18 cellular contexts compared by ENCODE assay signal in the genomic region with DNA sequence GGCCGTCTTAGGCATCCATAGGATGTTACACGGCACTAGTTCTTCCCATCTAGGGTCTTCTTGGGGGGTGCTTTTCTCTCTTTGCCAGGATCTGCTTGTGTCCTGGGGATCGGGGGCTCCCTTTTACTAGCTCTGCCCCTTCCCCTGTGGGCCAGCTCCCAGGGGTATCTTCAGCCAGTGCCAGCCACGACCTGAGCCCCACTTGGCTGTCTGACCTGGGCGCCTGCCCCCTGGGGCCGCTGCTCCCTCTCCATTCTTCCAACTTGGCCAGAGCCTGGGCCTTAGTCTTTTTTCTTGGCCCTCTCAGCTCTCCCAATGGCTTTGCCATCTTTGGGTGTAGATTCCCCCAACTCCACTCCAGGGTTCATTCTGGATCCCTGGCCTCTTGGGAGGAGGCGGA. TPM values are rescaled to one million over a fixed set of nuclear protein-coding genes. Genes with fewer than 3 reads are reported as not detected.
DNase-seq lines count a peak whose midpoint lies in the region; ATAC-seq and TF ChIP-seq lines count a peak whose summit lies in the region.
"Had no signal": no experiment of that assay in that cellular context is flagged by ENCODE, and none has a peak within 500 bp of the region (broad histone marks: within the 10 kb centered on the region; RNA-seq: fewer than 3 reads in every experiment).

No MANE protein-coding gene starts in this region.

- 86% methylated on average over 6 of the region's 7 CpGs for WGBS in mammary epithelial cell (ENCODE audit: low coverage, missing lambda C conversion rate)
- WGBS in upper lobe of left lung, 2 donors: 91 to 94% methylated on average over 7 of the region's 7 CpGs

- H3K4me2 ChIP-seq in mammary epithelial cell (ENCODE audit: insufficient read depth, low read depth, low read length) (no peak overlapping the region), parathyroid adenoma (ENCODE audit: low read length) (no peak overlapping the region)
- H3K4me2 ChIP-seq: hepatocyte had no signal

- H2AFZ ChIP-seq in mammary epithelial cell (ENCODE audit: low read depth, low read length) (no peak overlapping the region), parathyroid adenoma (no peak overlapping the region)
- H2AFZ ChIP-seq: hepatocyte had no signal

- H3K36me3 ChIP-seq in breast epithelium (no peaks in the 10 kb centered on the region), mammary epithelial cell (ENCODE audit: insufficient read depth, low read length) (no peaks in the 10 kb centered on the region), parathyroid adenoma (ENCODE audit: control insufficient read depth, insufficient read depth, low read length) (no peaks in the 10 kb centered on the region), upper lobe of left lung (no peaks in the 10 kb centered on the region)

- intact Hi-C loops in breast epithelium (cut with DNase I; ENCODE audit: low total_unique reads) (no loop called here), mammary epithelial cell (cut with micrococcal nuclease) (loop anchor here (1.0 kb wide), 1 partner anchor 234 kb away; no protein-coding TSS in a partner anchor), dorsolateral prefrontal cortex (cut with DNase I) (no loop called here)

- CTCF ChIA-PET in mammary epithelial cell (lab: Charles Lee; ENCODE audit: low non-redundant PET): no interaction called here
- CTCF ChIA-PET in GM10248 (lab: Yijun Ruan, JAX): interaction anchor here (1.0 to 6.6 kb wide), 16 partner anchors 12 to 242 kb away, joined by 3 to 50 read pairs (median 8); partner anchors contain the start of genes ASF1B, C19orf67 and MISP3

- H3K4me1 ChIP-seq in breast epithelium (peaks cover 27 to 28% of the 10 kb centered on the region in 2 donors), mammary epithelial cell (ENCODE audit: insufficient read depth, low read length) (peaks cover 35% of the 10 kb centered on the region), parathyroid adenoma (peaks cover 32% of the 10 kb centered on the region), upper lobe of left lung (peaks cover 58 to 66% (median 63%) of the 10 kb centered on the region in 4 donors)

- dilution Hi-C loops in mammary epithelial cell (cut with HindIII; ENCODE audit: low sequenced_read_pairs): loop anchor here (5.0 kb wide), 1 partner anchor 298 kb away; no protein-coding TSS in a partner anchor

- H3K9ac ChIP-seq in mammary epithelial cell (ENCODE audit: insufficient read depth, low read length): no peak overlapping the region
- no peak overlapping the region for H3K9ac ChIP-seq in parathyroid adenoma

- TF ChIP-seq CTCF in breast epithelium (IDR thresholded peaks at IDR 0.05): no peak
- no peak for TF ChIP-seq CTCF in mammary epithelial cell (conservative IDR thresholded peaks at IDR 0.05 in 1 of 2, IDR thresholded peaks at IDR 0.05 in 1 of 2; ENCODE audit: extremely low read depth in 1 of 2, insufficient read depth in 1 of 2, low read depth in 1 of 2, low read length in 2 of 2)
- TF ChIP-seq CTCF in dorsolateral prefrontal cortex (IDR thresholded peaks at IDR 0.05 in 54 of 56, conservative IDR thresholded peaks at IDR 0.05 in 2 of 56; ENCODE audit: low read depth in 1 of 56, partially characterized antibody in 56 of 56): no peak
- no peak for TF ChIP-seq CTCF in parathyroid adenoma (IDR thresholded peaks at IDR 0.05)
- no peak for TF ChIP-seq CTCF in upper lobe of left lung (IDR thresholded peaks at IDR 0.05)
- no peak for TF ChIP-seq CTCF in GM10248 (IDR thresholded peaks at IDR 0.05; ENCODE audit: control extremely low read depth, extremely low read depth, low read depth, missing control alignments)

- H3K27ac ChIP-seq in breast epithelium (peak overlapping the region; percentile 85 to 93), mammary epithelial cell (ENCODE audit: insufficient read depth, low read depth, low read length) (no peak overlapping the region), dorsolateral prefrontal cortex (peak overlapping the region in 48 of 59 donors; percentile 4 to 86 (median 52)), parathyroid adenoma (peak overlapping the region; percentile 1), upper lobe of left lung (peak overlapping the region; percentile 38 to 98 (median 82))
- H3K27ac ChIP-seq: C4-2B, hepatocyte, SJSA1 had no signal

- ATAC-seq in upper lobe of left lung (ENCODE audit: low FRiP score in 2 of 2): no peak
- no peak for ATAC-seq in GM18858 (IDR thresholded peaks at IDR 0.05; ENCODE audit: unreplicated experiment)

- H3K4me3 ChIP-seq in breast epithelium (no peak overlapping the region), mammary epithelial cell (replicated peaks in 1 of 3; ENCODE audit: insufficient read depth in 1 of 3, low read depth in 2 of 3, low read length in 3 of 3) (no peak overlapping the region), dorsolateral prefrontal cortex (peak overlapping the region in 4 of 59 donors; percentile 3 to 17 (median 5)), parathyroid adenoma (ENCODE audit: low read depth, low read length) (no peak overlapping the region), upper lobe of left lung (no peak overlapping the region)
- H3K4me3 ChIP-seq: hepatocyte, SJSA1 had no signal

- H4K20me1 ChIP-seq in mammary epithelial cell (ENCODE audit: insufficient read depth, low read length): no peaks in the 10 kb centered on the region

- TF ChIP-seq POLR2A in breast epithelium (IDR thresholded peaks at IDR 0.05): no peak
- no peak for TF ChIP-seq POLR2A in upper lobe of left lung (IDR thresholded peaks at IDR 0.05)

- BruUV-seq in mammary epithelial cell (replicated peaks; lab: Mats Ljungman, UMichigan): no TSS peak

- POLR2A ChIA-PET in GM10248 (lab: Yijun Ruan, JAX): no interaction called here

- H3K9me3 ChIP-seq in breast epithelium (no peaks in the 10 kb centered on the region), mammary epithelial cell (replicated peaks; ENCODE audit: insufficient read depth, low read length) (no peaks in the 10 kb centered on the region), parathyroid adenoma (ENCODE audit: control insufficient read depth, low read length) (no peaks in the 10 kb centered on the region), upper lobe of left lung (no peaks in the 10 kb centered on the region)

- H3K79me2 ChIP-seq in mammary epithelial cell (ENCODE audit: insufficient read depth, low read length): peaks cover 54% of the 10 kb centered on the region
- peaks cover 46% of the 10 kb centered on the region for H3K79me2 ChIP-seq in parathyroid adenoma

- H3K27me3 ChIP-seq in breast epithelium (no peaks in the 10 kb centered on the region), mammary epithelial cell (ENCODE audit: insufficient read depth, low read length) (no peaks in the 10 kb centered on the region), dorsolateral prefrontal cortex (no peaks in the 10 kb centered on the region), parathyroid adenoma (ENCODE audit: control insufficient read depth, insufficient read depth, low read length) (no peaks in the 10 kb centered on the region), upper lobe of left lung (no peaks in the 10 kb centered on the region)
- H3K27me3 ChIP-seq: hepatocyte, SJSA1 had no signal

- no peak for TF ChIP-seq EP300 in upper lobe of left lung (IDR thresholded peaks at IDR 0.05)

- DNase-seq in breast epithelium (ENCODE audit: low spot score in 2 of 2) (no peak), mammary epithelial cell (no peak), dorsolateral prefrontal cortex (no peak), upper lobe of left lung (no peak), GM10248 (ENCODE audit: extremely low spot score) (no peak)
- no peak for DNase-seq in activated CD8-positive, alpha-beta memory T cell treated with anti-CD3 and anti-CD28 coated beads, Interleukin-2, amount 50 U/mL, for 4 hours
- DNase-seq: NCI-H446 treated with DMSO at 0.1 percent for 48 hours, T1000 had no signal

- in situ Hi-C loops in mammary epithelial cell (cut with MboI; ENCODE audit: low sequenced_read_pairs in 2 of 2): no loop called here

RNA-seq across cellular contexts. Expression of gene PRKACA, which starts 3.1 kb away (rescaled TPM):
- 10 to 100 TPM; 27.2 to 44.8 (median 35.4) TPM for total RNA-seq in breast epithelium
- 10 to 100 TPM; 44.0 to 82.1 TPM for total RNA-seq in mammary epithelial cell
- polyA plus RNA-seq in mammary epithelial cell: 78.8 TPM
- 65.9 TPM for polyA minus RNA-seq in mammary epithelial cell
- total RNA-seq in dorsolateral prefrontal cortex: 100 to 1,000 TPM in 118 of 120 experiments, 10 to 100 TPM in 2; 87.9 to 222 (median 163) TPM
- 100 to 1,000 TPM in 1 of 6 donors, 10 to 100 TPM in 5; 24.1 to 107 (median 51.7) TPM for total RNA-seq in upper lobe of left lung

RNA-seq across cellular contexts. Expression of gene ASF1B, which starts 21.9 kb away (rescaled TPM):
- total RNA-seq in breast epithelium: 1 to 10 TPM in 2 of 3 donors, under 1 TPM in 1; 0.66 to 1.6 (median 1.2) TPM
- 10 to 100 TPM in 1 of 2 donors, 1 to 10 TPM in 1; 2.5 to 23.4 TPM for total RNA-seq in mammary epithelial cell
- polyA plus RNA-seq in mammary epithelial cell: 43.5 TPM
- 70.1 TPM for polyA minus RNA-seq in mammary epithelial cell
- total RNA-seq in dorsolateral prefrontal cortex: 1 to 10 TPM in 13 of 120 experiments, under 1 TPM in 42, not detected in 65; 0.22 to 2.4 (median 0.63) TPM
- total RNA-seq in upper lobe of left lung: 1 to 10 TPM; 1.2 to 4.9 (median 3.0) TPM

RNA-seq across cellular contexts. Expression of gene SAMD1, which starts 23.9 kb away (rescaled TPM):
- total RNA-seq in breast epithelium (10 to 100 TPM; 10.8 to 15.4 (median 14.2) TPM), mammary epithelial cell (10 to 100 TPM; 15.8 to 25.7 TPM), dorsolateral prefrontal cortex (100 to 1,000 TPM in 1 of 120 experiments, 10 to 100 TPM in 119; 30.2 to 108 (median 43.1) TPM), upper lobe of left lung (10 to 100 TPM; 17.8 to 62.8 (median 37.0) TPM)
- polyA plus RNA-seq in mammary epithelial cell: 18.6 TPM
- polyA minus RNA-seq in mammary epithelial cell: 18.8 TPM

RNA-seq across cellular contexts. Expression of gene C19orf67, which starts 28.9 kb away (rescaled TPM):
- total RNA-seq in breast epithelium (not detected), mammary epithelial cell (not detected), dorsolateral prefrontal cortex (not detected), upper lobe of left lung (under 1 TPM in 1 of 6 donors, not detected in 5; 0.40 TPM)
- not detected for polyA plus RNA-seq in mammary epithelial cell
- polyA minus RNA-seq in mammary epithelial cell: not detected
- total RNA-seq: A172, fibroblast of lung, hepatocyte, M059J, myocyte, SJSA1 had no signal
- polyA plus RNA-seq: fibroblast of lung, hepatocyte, keratinocyte had no signal

RNA-seq across cellular contexts. Expression of gene MISP3, which starts 41.9 kb away (rescaled TPM):
- total RNA-seq in breast epithelium (1 to 10 TPM; 4.6 to 6.4 (median 5.0) TPM), mammary epithelial cell (1 to 10 TPM; 1.2 to 1.5 TPM), dorsolateral prefrontal cortex (10 to 100 TPM in 103 of 120 experiments, 1 to 10 TPM in 17; 7.2 to 23.3 (median 13.0) TPM), upper lobe of left lung (10 to 100 TPM in 3 of 6 donors, 1 to 10 TPM in 3; 7.9 to 31.2 (median 12.3) TPM)
- polyA plus RNA-seq in mammary epithelial cell: 0.59 TPM
- polyA minus RNA-seq in mammary epithelial cell: not detected
